ENCODE assay signal across 8 cellular contexts in the genomic region with DNA sequence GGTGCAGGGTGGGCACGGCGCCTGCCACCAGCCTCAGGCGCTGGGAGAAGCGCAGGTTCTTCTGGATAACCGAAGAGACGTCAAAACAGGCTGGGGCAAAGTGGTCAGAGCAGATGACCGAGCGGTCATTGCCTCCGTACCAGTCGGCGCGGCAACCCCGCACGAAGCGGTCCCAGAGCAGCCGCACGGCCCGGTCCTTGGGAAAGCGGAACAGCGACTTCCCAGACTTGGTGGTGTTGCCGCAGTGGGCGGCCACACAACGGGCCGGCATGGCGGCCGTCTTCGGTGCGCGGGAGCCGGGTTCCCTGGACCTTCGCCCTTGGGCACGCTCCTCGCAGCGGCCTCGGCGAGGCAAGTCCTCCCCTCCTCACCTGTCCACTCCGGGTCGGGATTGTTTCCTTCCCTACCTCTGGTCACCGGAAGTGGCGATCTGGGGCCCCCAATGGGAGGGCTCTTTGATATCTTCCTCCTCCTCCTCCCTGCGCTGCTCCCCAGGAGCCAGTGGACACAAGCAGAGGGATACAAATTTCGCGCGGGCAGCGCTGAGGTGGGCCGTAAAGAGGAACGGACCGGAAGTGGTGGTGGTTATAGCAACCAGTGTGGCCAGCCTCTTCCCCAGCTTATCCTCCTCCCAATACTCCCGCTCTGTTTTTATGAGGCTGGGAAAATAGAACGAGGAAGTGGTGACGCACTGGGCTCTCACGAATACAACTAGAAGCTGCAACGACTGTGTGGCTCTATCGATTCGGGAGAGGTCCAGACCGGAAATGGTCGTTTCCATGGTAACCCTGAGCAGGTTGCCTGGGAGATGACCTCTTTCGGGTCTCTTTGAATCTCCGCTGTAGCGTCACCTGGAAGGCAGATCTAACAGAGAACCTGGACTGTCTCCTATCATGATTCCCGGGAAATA. TPM values are rescaled to one million over a fixed set of nuclear protein-coding genes. Genes with fewer than 3 reads are reported as not detected.
DNase-seq lines count a peak whose midpoint lies in the region; ATAC-seq and TF ChIP-seq lines count a peak whose summit lies in the region.

A gene with protein sequence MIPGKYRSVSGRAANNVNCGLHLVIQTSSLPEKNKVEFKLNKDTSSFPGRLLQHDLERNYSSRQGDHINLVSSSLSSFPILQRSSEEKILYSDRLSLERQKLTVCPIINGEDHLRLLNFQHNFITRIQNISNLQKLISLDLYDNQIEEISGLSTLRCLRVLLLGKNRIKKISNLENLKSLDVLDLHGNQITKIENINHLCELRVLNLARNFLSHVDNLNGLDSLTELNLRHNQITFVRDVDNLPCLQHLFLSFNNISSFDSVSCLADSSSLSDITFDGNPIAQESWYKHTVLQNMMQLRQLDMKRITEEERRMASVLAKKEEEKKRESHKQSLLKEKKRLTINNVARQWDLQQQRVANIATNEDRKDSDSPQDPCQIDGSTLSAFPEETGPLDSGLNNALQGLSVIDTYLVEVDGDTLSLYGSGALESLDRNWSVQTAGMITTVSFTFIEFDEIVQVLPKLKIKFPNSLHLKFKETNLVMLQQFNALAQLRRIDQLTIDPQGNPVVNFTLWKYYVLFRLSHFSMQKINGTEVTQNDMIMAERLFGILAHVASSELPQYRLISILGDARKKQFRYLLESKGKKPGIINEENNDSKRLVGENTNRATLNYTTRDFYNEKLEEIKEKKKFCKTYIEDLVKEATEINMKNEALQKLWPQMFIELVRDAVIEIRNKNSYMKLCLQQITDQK (plus strand): TSS at position 825 of the 910 bp plus-strand sequence. CDS start 69 bp downstream, at position 894.
A gene (minus strand): TSS at position 432 of the 910 bp plus-strand sequence. CDS start 161 bp downstream, at position 271.

- no peak for TF ChIP-seq CTCF in spleen (IDR thresholded peaks at IDR 0.05 in 8 of 11, conservative IDR thresholded peaks at IDR 0.05 in 3 of 11)

- H3K9me3 ChIP-seq in spleen: no peaks in the 10 kb centered on the region

- DNase-seq in activated CD8-positive, alpha-beta memory T cell treated with anti-CD3 and anti-CD28 coated beads for 24 hours: peak; percentile 75
- DNase-seq in activated CD8-positive, alpha-beta memory T cell treated with anti-CD3 and anti-CD28 coated beads, Interleukin-2, amount 50 U/mL, for 4 hours: no peak
- DNase-seq in NCI-H1694 treated with DMSO at 0.1 percent for 48 hours (lab: John Stamatoyannopoulos, UW) (peak; percentile 87), T1000 (lab: John Stamatoyannopoulos, UW) (peak; percentile 92), kidney glomerular epithelial cell (lab: John Stamatoyannopoulos, UW) (peak; percentile 94), spleen (peak; percentile 81)

- peaks cover 0 to 26% (median 3%) of the 10 kb centered on the region in 7 donors for H3K27me3 ChIP-seq in spleen (replicated peaks in 1 of 7)

- H3K36me3 ChIP-seq in spleen: no peaks in the 10 kb centered on the region

- peak within 1 kb of the TSS; percentile 89 for H3K4me3 Mint-ChIP-seq in dendritic cell treated with granulocyte-macrophage colony-stimulating factor and Interleukin-4, amounts not matched to agents 40 ng/mL and 50 ng/mL, for 4 days

- peak within 1 kb of the TSS; percentile 81 for H3K27ac Mint-ChIP-seq in dendritic cell treated with granulocyte-macrophage colony-stimulating factor and Interleukin-4, amounts not matched to agents 40 ng/mL and 50 ng/mL, for 4 days

- ATAC-seq in HG02852 (IDR thresholded peaks at IDR 0.05; ENCODE audit: unreplicated experiment): peak; percentile 80

- peak within 1 kb of the TSS in 7 of 8 donors; percentile 32 to 75 (median 67) for H3K27ac ChIP-seq in spleen

- H3K36me3 Mint-ChIP-seq in dendritic cell treated with granulocyte-macrophage colony-stimulating factor and Interleukin-4, amounts not matched to agents 40 ng/mL and 50 ng/mL, for 4 days (ENCODE audit: low read depth): peaks cover 8% of the 10 kb centered on the region

- H3K4me1 Mint-ChIP-seq in dendritic cell treated with granulocyte-macrophage colony-stimulating factor and Interleukin-4, amounts not matched to agents 40 ng/mL and 50 ng/mL, for 4 days (ENCODE audit: low read depth): peaks cover 16% of the 10 kb centered on the region

- no peaks in the 10 kb centered on the region for H3K9me3 Mint-ChIP-seq in dendritic cell treated with granulocyte-macrophage colony-stimulating factor and Interleukin-4, amounts not matched to agents 40 ng/mL and 50 ng/mL, for 4 days

- peaks cover 9% of the 10 kb centered on the region for H3K27me3 Mint-ChIP-seq in dendritic cell treated with granulocyte-macrophage colony-stimulating factor and Interleukin-4, amounts not matched to agents 40 ng/mL and 50 ng/mL, for 4 days

- TF ChIP-seq POLR2A in spleen (IDR thresholded peaks at IDR 0.05): no peak

- H3K4me3 ChIP-seq in spleen: peak within 1 kb of the TSS; percentile 70 to 87 (median 74)

- intact Hi-C loops in dendritic cell treated with granulocyte-macrophage colony-stimulating factor and Interleukin-4, amounts not matched to agents 40 ng/mL and 50 ng/mL, for 4 days (cut with micrococcal nuclease): no loop called here
- intact Hi-C loops in spleen (cut with DNase I; ENCODE audit: low total_unique reads): no loop called here

- peaks cover 0 to 32% (median 15%) of the 10 kb centered on the region in 6 donors for H3K4me1 ChIP-seq in spleen

- WGBS in spleen, 5 donors: 1 to 5% (median 2%) methylated on average over 37 to 61 of the region's 61 CpGs

RNA-seq across cellular contexts. Expression of the first gene that starts in this region (rescaled TPM):
- total RNA-seq in spleen: 1 to 10 TPM; 1.6 to 4.1 (median 3.0) TPM
- polyA plus RNA-seq in spleen: 1 to 10 TPM in 2 of 3 donors, under 1 TPM in 1; 0.62 to 1.4 (median 1.3) TPM

RNA-seq across cellular contexts. Expression of the second gene that starts in this region (rescaled TPM):
- 1 to 10 TPM in 2 of 7 donors, under 1 TPM in 5; 0.52 to 1.4 (median 0.82) TPM for total RNA-seq in spleen
- under 1 TPM; 0.41 to 0.67 (median 0.64) TPM for polyA plus RNA-seq in spleen
